In genomic region chr22:37566903-37567798, GRCh38 we compare ENCODE assay signal across 8 cellular contexts. TPM values are rescaled to one million over a fixed set of nuclear protein-coding genes. Genes with fewer than 3 reads are reported as not detected.
A peak's percentile ranks its signal among the peaks of the same experiment; 100 is the strongest.
DNase-seq lines count a peak whose midpoint lies in the region; ATAC-seq and TF ChIP-seq lines count a peak whose summit lies in the region.

No MANE protein-coding gene starts in this region.

- no peaks in the 10 kb centered on the region for H4K20me1 ChIP-seq in Karpas-422 (ENCODE audit: insufficient read depth, low read depth, low read length)

- TF ChIP-seq CTCF in AG09309 (IDR thresholded peaks at IDR 0.05; ENCODE audit: control insufficient read depth, insufficient read depth, low read depth, low read length, missing control alignments) (peak; percentile 89), adrenal gland (IDR thresholded peaks at IDR 0.05) (peak; percentile 86 to 95 (median 94)), right atrium auricular region (IDR thresholded peaks at IDR 0.05) (peak; percentile 96 to 98), gastrocnemius medialis (IDR thresholded peaks at IDR 0.05 in 4 of 5, conservative IDR thresholded peaks at IDR 0.05 in 1 of 5) (peak; percentile 90 to 97 (median 93))

- H3K4me2 ChIP-seq in Karpas-422 (ENCODE audit: low read depth, low read length, poor library complexity, severe bottlenecking) = no peak overlapping the region

- no peaks in the 10 kb centered on the region for H3K9me2 ChIP-seq in Karpas-422 (replicated peaks; ENCODE audit: insufficient read depth, low read length)

- H3K9me3 ChIP-seq in Karpas-422 (ENCODE audit: low read length) (no peaks in the 10 kb centered on the region), adrenal gland (replicated peaks in 1 of 3) (no peaks in the 10 kb centered on the region), right atrium auricular region (no peaks in the 10 kb centered on the region), gastrocnemius medialis (no peaks in the 10 kb centered on the region)

- H3K27me3 ChIP-seq in Karpas-422 (ENCODE audit: low read length) = no peaks in the 10 kb centered on the region
- no peaks in the 10 kb centered on the region for H3K27me3 ChIP-seq in adrenal gland
- no peaks in the 10 kb centered on the region for H3K27me3 ChIP-seq in right atrium auricular region
- H3K27me3 ChIP-seq in gastrocnemius medialis = peaks cover 3 to 17% (median 13%) of the 10 kb centered on the region in 3 donors

- intact Hi-C loops in adrenal gland (cut with DNase I) (no loop called here), gastrocnemius medialis (cut with DNase I; ENCODE audit: low total_unique reads) (loop anchor here (1.0 kb wide), 1 partner anchor 28 kb away; no protein-coding TSS in a partner anchor)

- H3K4me1 ChIP-seq in Karpas-422 (ENCODE audit: low read length) (peaks cover 10% of the 10 kb centered on the region), adrenal gland (replicated peaks in 1 of 2) (peaks cover 62 to 86% of the 10 kb centered on the region in 2 donors), right atrium auricular region (peaks cover 0 to 66% of the 10 kb centered on the region in 2 donors), gastrocnemius medialis (peaks cover 14 to 20% of the 10 kb centered on the region in 2 donors)

- ATAC-seq in GM18861 (IDR thresholded peaks at IDR 0.05; ENCODE audit: unreplicated experiment) (peak; percentile 64), gastrocnemius medialis (peak; percentile 73 to 75)

- no peak for DNase-seq in AG09309 (ENCODE audit: low read depth)
- peak; percentile 93 for DNase-seq in Karpas-422
- DNase-seq in T-helper 2 cell = peak; percentile 82 to 94 (median 83)
- DNase-seq in adrenal gland = peak; percentile 76 to 92 (median 86)
- DNase-seq in right atrium auricular region (ENCODE audit: low spot score) = peak; percentile 77
- peak; percentile 41 to 61 for DNase-seq in gastrocnemius medialis
- no peak for DNase-seq in mesenteric fat pad (ENCODE audit: low spot score)

- H3K27ac ChIP-seq in Karpas-422 (ENCODE audit: low read length) (no peak overlapping the region), adrenal gland (peak overlapping the region in 3 of 5 donors; percentile 33 to 99 (median 73)), right atrium auricular region (peak overlapping the region; percentile 34 to 44), gastrocnemius medialis (peak overlapping the region; percentile 34 to 83 (median 52))

- H2AFZ ChIP-seq in Karpas-422 (ENCODE audit: low read length) = no peak overlapping the region

- H3K36me3 ChIP-seq in Karpas-422 (ENCODE audit: insufficient read depth, low read length) = no peaks in the 10 kb centered on the region
- H3K36me3 ChIP-seq in adrenal gland (replicated peaks in 1 of 2) = peaks cover 0 to 25% of the 10 kb centered on the region in 2 donors
- peaks cover 14% of the 10 kb centered on the region for H3K36me3 ChIP-seq in right atrium auricular region
- H3K36me3 ChIP-seq in gastrocnemius medialis = no peaks in the 10 kb centered on the region

- H3K4me3 ChIP-seq in AG09309 (ENCODE audit: control insufficient read depth, low read depth, low read length) = no peak overlapping the region
- H3K4me3 ChIP-seq in Karpas-422 (ENCODE audit: low read length) = no peak overlapping the region
- no peak overlapping the region for H3K4me3 ChIP-seq in adrenal gland
- H3K4me3 ChIP-seq in right atrium auricular region = no peak overlapping the region
- H3K4me3 ChIP-seq in gastrocnemius medialis = no peak overlapping the region

- 17 to 52% (median 27%) methylated on average over 6 to 16 of the region's 16 CpGs for WGBS in adrenal gland, 4 donors

- H3K79me2 ChIP-seq in Karpas-422 (ENCODE audit: low read length) = no peaks in the 10 kb centered on the region

- in situ Hi-C loops in gastrocnemius medialis (cut with MboI; ENCODE audit: low sequenced_read_pairs in 4 of 4) = no loop called here

- no peak for TF ChIP-seq POLR2A in adrenal gland (IDR thresholded peaks at IDR 0.05)
- TF ChIP-seq POLR2A in gastrocnemius medialis (IDR thresholded peaks at IDR 0.05) = no peak

- H3K9ac ChIP-seq in Karpas-422 (ENCODE audit: low read length) = no peak overlapping the region

RNA-seq across cellular contexts. Expression of gene CDC42EP1, which starts 6.9 kb away (rescaled TPM):
- total RNA-seq in Karpas-422 (2014; rRNA removed; shearing (Covaris generic); ENCODE audit: low replicate concordance) = not detected in 2 replicates
- total RNA-seq in adrenal gland (100 to 1,000 TPM in 5 of 8 donors, 10 to 100 TPM in 3; 74.4 to 159 (median 125) TPM), right atrium auricular region (10 to 100 TPM; 20.7 to 34.8 TPM), gastrocnemius medialis (1 to 10 TPM; 5.6 to 8.8 (median 6.8) TPM), mesenteric fat pad (102 TPM)
- polyA plus RNA-seq in adrenal gland = 10 to 100 TPM; 19.7 to 65.1 (median 39.5) TPM

RNA-seq across cellular contexts. Expression of gene LGALS2, which starts 12.7 kb away (rescaled TPM):
- not detected in 2 replicates for total RNA-seq in Karpas-422 (2014; rRNA removed; shearing (Covaris generic); ENCODE audit: low replicate concordance)
- under 1 TPM in 1 of 8 donors, not detected in 7; 0.42 TPM for total RNA-seq in adrenal gland
- 1 to 10 TPM in 1 of 3 donors, under 1 TPM in 2; 0.42 to 1.4 (median 0.47) TPM for polyA plus RNA-seq in adrenal gland
- not detected for total RNA-seq in right atrium auricular region
- not detected for total RNA-seq in gastrocnemius medialis
- total RNA-seq in mesenteric fat pad = 0.84 TPM

RNA-seq across cellular contexts. Expression of gene GGA1, which starts 41.5 kb away (rescaled TPM):
- total RNA-seq in Karpas-422 (2014; rRNA removed; shearing (Covaris generic); ENCODE audit: low replicate concordance) = 64.3 and 97.3 TPM in 2 replicates
- total RNA-seq in adrenal gland = 10 to 100 TPM; 30.6 to 93.3 (median 65.6) TPM
- polyA plus RNA-seq in adrenal gland = 100 to 1,000 TPM in 2 of 3 donors, 10 to 100 TPM in 1; 42.4 to 160 (median 107) TPM
- 10 to 100 TPM; 17.7 to 29.0 TPM for total RNA-seq in right atrium auricular region
- 10 to 100 TPM; 39.0 to 48.8 (median 45.0) TPM for total RNA-seq in gastrocnemius medialis
- total RNA-seq in mesenteric fat pad = 47.3 TPM

RNA-seq across cellular contexts. Expression of gene CARD10, which starts 47.9 kb away (rescaled TPM):
- total RNA-seq in Karpas-422 (2014; rRNA removed; shearing (Covaris generic); ENCODE audit: low replicate concordance) = not detected in 2 replicates
- total RNA-seq in adrenal gland = 10 to 100 TPM; 14.0 to 34.2 (median 20.9) TPM
- 10 to 100 TPM in 2 of 3 donors, 1 to 10 TPM in 1; 4.7 to 24.4 (median 17.4) TPM for polyA plus RNA-seq in adrenal gland
- total RNA-seq in right atrium auricular region = 1 to 10 TPM; 4.2 to 5.8 TPM
- total RNA-seq in gastrocnemius medialis = 1 to 10 TPM; 2.6 to 5.7 (median 4.4) TPM
- total RNA-seq in mesenteric fat pad = 10.8 TPM

Comparison
In these comparisons a context has a peak if more than half of its experiments do, and no peak if none do; other contexts are left out.
1. DNase-seq: peak in Karpas-422 (single experiment), T-helper 2 cell (5 of 5), adrenal gland (7 of 7), right atrium auricular region (single experiment) and gastrocnemius medialis (2 of 2); none in AG09309 (single experiment) and mesenteric fat pad (single experiment).
2. Peak in every context shown above with its lines, with median percentiles within 50 percentile points of each other: CTCF ChIP-seq.